26 cellular contexts compared by ENCODE assay signal in the genomic region with DNA sequence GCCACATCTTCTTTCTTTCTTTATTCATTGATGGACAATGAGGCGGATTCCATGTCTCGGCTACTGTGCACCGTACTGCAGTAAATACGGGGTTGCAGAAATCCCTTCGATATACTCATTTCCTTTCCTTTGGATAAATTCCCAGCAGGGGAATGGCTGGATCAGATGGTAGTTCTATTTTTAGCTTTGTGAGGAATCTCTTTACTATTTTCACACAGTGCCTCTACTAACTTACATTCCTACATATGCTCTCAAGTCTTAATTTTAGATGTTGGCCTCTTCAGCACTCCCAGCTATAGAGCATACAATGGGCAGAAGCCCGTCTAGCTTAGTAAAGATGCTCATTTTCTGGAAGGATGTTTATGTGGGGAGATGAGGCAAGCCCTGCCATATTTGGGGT.
DNase-seq lines count a peak whose midpoint lies in the region; ATAC-seq and TF ChIP-seq lines count a peak whose summit lies in the region.
"Had no signal": no experiment of that assay in that cellular context is flagged by ENCODE, and none has a peak within 500 bp of the region (broad histone marks: within the 10 kb centered on the region; RNA-seq: fewer than 3 reads in every experiment).

No MANE protein-coding gene starts in this region.

- H3K27me3 Mint-ChIP-seq in brain (no peaks in the 10 kb centered on the region), type B pancreatic cell (no peaks in the 10 kb centered on the region)
- H3K27me3 Mint-ChIP-seq in stimulated activated naive B cell treated with anti-CD40 and anti-IgM and Interleukin-4, amounts not matched to agents 10 μg/mL and 1 μg/mL and 100 μg/mL, for 72 hours: peaks cover 0 to 18% of the 10 kb centered on the region in 2 donors
- H3K27me3 Mint-ChIP-seq in activated T-helper 2 cell treated with anti-CD3 and anti-CD28 coated beads, Interferon-gamma antibody, Interleukin-2, Interleukin-4, amounts not matched to agents 10 μg/mL and 5 μg/mL and 100 μg/mL, durations not matched to agents 14 hours and 24 hours and 36 hours (ENCODE audit: low read depth): no peaks in the 10 kb centered on the region
- H3K27me3 Mint-ChIP-seq: activated CD4-positive, alpha-beta T cell treated with anti-CD3 and anti-CD28 coated beads, Interleukin-2, amount 10 ng/mL, durations not matched to agents 7 days and 5 days had no signal

- no peaks in the 10 kb centered on the region for H3K9me3 ChIP-seq in transverse colon
- H3K9me3 ChIP-seq: neutrophil, SJSA1 had no signal

- H3K18ac ChIP-seq in mesendoderm (ENCODE audit: low read length): no peak overlapping the region

- H3K36me3 Mint-ChIP-seq in brain: peaks cover 4% of the 10 kb centered on the region
- H3K36me3 Mint-ChIP-seq in stimulated activated naive B cell treated with anti-CD40 and anti-IgM and Interleukin-4, amounts not matched to agents 10 μg/mL and 1 μg/mL and 100 μg/mL, for 72 hours: peaks cover 0 to 7% of the 10 kb centered on the region in 2 donors
- H3K36me3 Mint-ChIP-seq in activated T-helper 2 cell treated with anti-CD3 and anti-CD28 coated beads, Interferon-gamma antibody, Interleukin-2, Interleukin-4, amounts not matched to agents 10 μg/mL and 5 μg/mL and 100 μg/mL, durations not matched to agents 14 hours and 24 hours and 36 hours (ENCODE audit: low read depth): no peaks in the 10 kb centered on the region
- no peaks in the 10 kb centered on the region for H3K36me3 Mint-ChIP-seq in type B pancreatic cell
- H3K36me3 Mint-ChIP-seq: CD4-positive, CD25-positive, alpha-beta regulatory T cell had no signal

- intact Hi-C loops in activated T-helper 2 cell treated with anti-CD3 and anti-CD28 coated beads, Interferon-gamma antibody, Interleukin-2, Interleukin-4, amounts not matched to agents 10 μg/mL and 5 μg/mL and 100 μg/mL, durations not matched to agents 14 hours and 24 hours and 36 hours (cut with micrococcal nuclease): no loop called here
- intact Hi-C loops in transverse colon (cut with DNase I; ENCODE audit: low total_unique reads): no loop called here

- in situ Hi-C loops in transverse colon (cut with MboI; ENCODE audit: low pct_ligation_motif_present in 1 of 4, low pct_unique_long_range_greater_than_20kb in 1 of 4, low sequenced_read_pairs in 3 of 4): no loop called here

- H3K9me3 Mint-ChIP-seq in brain: peaks cover 0 to 2% (median 0%) of the 10 kb centered on the region in 5 experiments
- no peaks in the 10 kb centered on the region for H3K9me3 Mint-ChIP-seq in stimulated activated naive B cell treated with anti-CD40 and anti-IgM and Interleukin-4, amounts not matched to agents 10 μg/mL and 1 μg/mL and 100 μg/mL, for 72 hours
- H3K9me3 Mint-ChIP-seq in activated T-helper 2 cell treated with anti-CD3 and anti-CD28 coated beads, Interferon-gamma antibody, Interleukin-2, Interleukin-4, amounts not matched to agents 10 μg/mL and 5 μg/mL and 100 μg/mL, durations not matched to agents 14 hours and 24 hours and 36 hours: peaks cover 2% of the 10 kb centered on the region
- H3K9me3 Mint-ChIP-seq in type B pancreatic cell: peaks cover 4% of the 10 kb centered on the region
- H3K9me3 Mint-ChIP-seq: activated T-helper 17 cell treated with anti-CD3 and anti-CD28 coated beads, Interleukin-2, amount 50 U/mL, for 72 hours had no signal

- H2AK5ac ChIP-seq in mesendoderm (ENCODE audit: low read length): no peak overlapping the region

- H3K4me1 Mint-ChIP-seq in brain (peaks cover 14% of the 10 kb centered on the region), type B pancreatic cell (ENCODE audit: unreplicated experiment) (no peaks in the 10 kb centered on the region)
- peaks cover 6 to 7% of the 10 kb centered on the region in 2 donors for H3K4me1 Mint-ChIP-seq in stimulated activated naive B cell treated with anti-CD40 and anti-IgM and Interleukin-4, amounts not matched to agents 10 μg/mL and 1 μg/mL and 100 μg/mL, for 72 hours
- H3K4me1 Mint-ChIP-seq in activated T-helper 2 cell treated with anti-CD3 and anti-CD28 coated beads, Interferon-gamma antibody, Interleukin-2, Interleukin-4, amounts not matched to agents 10 μg/mL and 5 μg/mL and 100 μg/mL, durations not matched to agents 14 hours and 24 hours and 36 hours (ENCODE audit: low read depth): no peaks in the 10 kb centered on the region
- H3K4me1 Mint-ChIP-seq: activated CD4-positive, alpha-beta T cell treated with anti-CD3 and anti-CD28 coated beads, Interleukin-2, amount 10 ng/mL, durations not matched to agents 7 days and 5 days; activated T-helper 17 cell treated with anti-CD3 and anti-CD28 coated beads, Interleukin-2, amount 50 U/mL, for 72 hours; CD4-positive, CD25-positive, alpha-beta regulatory T cell; central memory CD8-positive, alpha-beta T cell had no signal

- H3K4me3 Mint-ChIP-seq in brain: no peak overlapping the region
- H3K4me3 Mint-ChIP-seq in stimulated activated naive B cell treated with anti-CD40 and anti-IgM and Interleukin-4, amounts not matched to agents 10 μg/mL and 1 μg/mL and 100 μg/mL, for 72 hours: no peak overlapping the region
- H3K4me3 Mint-ChIP-seq in activated T-helper 2 cell treated with anti-CD3 and anti-CD28 coated beads, Interferon-gamma antibody, Interleukin-2, Interleukin-4, amounts not matched to agents 10 μg/mL and 5 μg/mL and 100 μg/mL, durations not matched to agents 14 hours and 24 hours and 36 hours (ENCODE audit: low read depth): no peak overlapping the region
- no peak overlapping the region for H3K4me3 Mint-ChIP-seq in type B pancreatic cell
- H3K4me3 Mint-ChIP-seq: activated CD4-positive, alpha-beta T cell treated with anti-CD3 and anti-CD28 coated beads, Interleukin-2, amount 10 ng/mL, durations not matched to agents 7 days and 5 days; activated T-helper 17 cell treated with anti-CD3 and anti-CD28 coated beads, Interleukin-2, amount 50 U/mL, for 72 hours; CD4-positive, CD25-positive, alpha-beta regulatory T cell; central memory CD8-positive, alpha-beta T cell had no signal

- H3K4me1 ChIP-seq in mesendoderm (ENCODE audit: control insufficient read depth, low read depth, low read length) (no peaks in the 10 kb centered on the region), transverse colon (no peaks in the 10 kb centered on the region)
- H3K4me1 ChIP-seq: SJSA1 had no signal

- H3K27me3 ChIP-seq in mesendoderm (ENCODE audit: insufficient read depth, low read length, poor library complexity) (no peaks in the 10 kb centered on the region), transverse colon (no peaks in the 10 kb centered on the region)
- H3K27me3 ChIP-seq: neutrophil, SJSA1 had no signal

- no CpG with 5 or more reads among the region's 6 CpGs for WGBS in mesendoderm (ENCODE audit: extremely low coverage, insufficient coverage, low lambda C conversion rate)
- 72 to 73% methylated on average over 3 to 6 of the region's 6 CpGs for WGBS in transverse colon (ENCODE audit: low coverage in 1 of 2), 2 donors

- H3K27ac ChIP-seq in mesendoderm (ENCODE audit: low read depth, low read length) (no peak overlapping the region), transverse colon (no peak overlapping the region)
- H3K27ac ChIP-seq: neutrophil, PC-9, SJSA1 had no signal

- H3K4me2 ChIP-seq in mesendoderm (ENCODE audit: low read length): no peak overlapping the region
- H3K4me2 ChIP-seq: PC-9 had no signal

- H3K56ac ChIP-seq in mesendoderm (ENCODE audit: low read length): no peak overlapping the region

- H2BK120ac ChIP-seq in mesendoderm (ENCODE audit: low read depth, low read length): no peak overlapping the region

- H3K4ac ChIP-seq in mesendoderm (ENCODE audit: low read depth, low read length): no peak overlapping the region

- DNase-seq in AG09309 (ENCODE audit: low read depth): peak; percentile 54
- peak; percentile 60 for DNase-seq in HS-5 (ENCODE audit: low read depth)
- DNase-seq in mesendoderm: peak; percentile 54
- no peak for DNase-seq in stimulated activated naive B cell treated with anti-CD40 and anti-IgM and Interleukin-4, amounts not matched to agents 10 μg/mL and 1 μg/mL and 100 μg/mL, for 72 hours
- no peak for DNase-seq in activated T-helper 2 cell treated with anti-CD3 and anti-CD28 coated beads, Interferon-gamma antibody, Interleukin-2, Interleukin-4, amounts not matched to agents 10 μg/mL and 5 μg/mL and 100 μg/mL, durations not matched to agents 14 hours and 24 hours and 36 hours (ENCODE audit: low spot score)
- DNase-seq in type B pancreatic cell (ENCODE audit: extremely low spot score, unreplicated experiment): no peak
- DNase-seq in transverse colon: no peak
- DNase-seq: ACHN; activated CD4-positive, alpha-beta T cell treated with anti-CD3 and anti-CD28 coated beads, Interleukin-2, amount 10 ng/mL, durations not matched to agents 7 days and 5 days; CD4-positive, CD25-positive, alpha-beta regulatory T cell; DMS53; effector memory CD4-positive, alpha-beta T cell; Kasumi-1; NCI-H1092; NCI-H1930; NCI-H345; NCI-H82; PC-9; substantia nigra; T-helper 2 cell had no signal

- H2BK5ac ChIP-seq in mesendoderm (ENCODE audit: low read length): no peak overlapping the region

- H3K4me3 ChIP-seq in AG09309 (ENCODE audit: control insufficient read depth, low read depth, low read length) (no peak overlapping the region), mesendoderm (ENCODE audit: low read length) (no peak overlapping the region), transverse colon (no peak overlapping the region)
- H3K4me3 ChIP-seq: PC-9, SJSA1 had no signal

- no peak overlapping the region for H4K8ac ChIP-seq in mesendoderm (ENCODE audit: low read depth, low read length)

- no peak overlapping the region for H3K9ac ChIP-seq in mesendoderm (ENCODE audit: low read length)

- no peak for ATAC-seq in stimulated activated naive B cell treated with anti-CD40 and anti-IgM and Interleukin-4, amounts not matched to agents 10 μg/mL and 1 μg/mL and 100 μg/mL, for 72 hours (replicated peaks)
- ATAC-seq: activated T-helper 17 cell treated with anti-CD3 and anti-CD28 coated beads, Interleukin-2, amount 50 U/mL, for 72 hours; esophagus mucosa had no signal

- H3K79me1 ChIP-seq in mesendoderm (ENCODE audit: low read length): no peaks in the 10 kb centered on the region

- no peak for TF ChIP-seq EP300 in transverse colon (IDR thresholded peaks at IDR 0.05; ENCODE audit: low read depth)

- no peak overlapping the region for H4K5ac ChIP-seq in mesendoderm (ENCODE audit: low read length)

- TF ChIP-seq CTCF in AG09309 (IDR thresholded peaks at IDR 0.05; ENCODE audit: control insufficient read depth, insufficient read depth, low read depth, low read length, missing control alignments) (no peak), brain (conservative IDR thresholded peaks at IDR 0.05) (no peak), type B pancreatic cell (conservative IDR thresholded peaks at IDR 0.05) (no peak), transverse colon (IDR thresholded peaks at IDR 0.05) (no peak)

- no peak overlapping the region for H3K23ac ChIP-seq in mesendoderm (ENCODE audit: low read length)

- H3K27ac Mint-ChIP-seq in brain: peak overlapping the region in 4 of 5 experiments; percentile 10 to 82 (median 54)
- H3K27ac Mint-ChIP-seq in stimulated activated naive B cell treated with anti-CD40 and anti-IgM and Interleukin-4, amounts not matched to agents 10 μg/mL and 1 μg/mL and 100 μg/mL, for 72 hours: no peak overlapping the region
- no peak overlapping the region for H3K27ac Mint-ChIP-seq in activated T-helper 2 cell treated with anti-CD3 and anti-CD28 coated beads, Interferon-gamma antibody, Interleukin-2, Interleukin-4, amounts not matched to agents 10 μg/mL and 5 μg/mL and 100 μg/mL, durations not matched to agents 14 hours and 24 hours and 36 hours
- no peak overlapping the region for H3K27ac Mint-ChIP-seq in type B pancreatic cell
- H3K27ac Mint-ChIP-seq: activated CD4-positive, alpha-beta T cell treated with anti-CD3 and anti-CD28 coated beads, Interleukin-2, amount 10 ng/mL, durations not matched to agents 7 days and 5 days; activated T-helper 17 cell treated with anti-CD3 and anti-CD28 coated beads, Interleukin-2, amount 50 U/mL, for 72 hours; CD4-positive, CD25-positive, alpha-beta regulatory T cell had no signal

- no peak for TF ChIP-seq POLR2A in transverse colon (IDR thresholded peaks at IDR 0.05)

- no peak overlapping the region for H2BK15ac ChIP-seq in mesendoderm (replicated peaks; ENCODE audit: low read depth)

- H3K79me2 ChIP-seq in mesendoderm (ENCODE audit: control insufficient read depth, insufficient read depth, low read length): no peaks in the 10 kb centered on the region

- H3K36me3 ChIP-seq in mesendoderm (ENCODE audit: control insufficient read depth, insufficient read depth, low read length) (no peaks in the 10 kb centered on the region), transverse colon (no peaks in the 10 kb centered on the region)
- H3K36me3 ChIP-seq: neutrophil, SJSA1 had no signal

Comparison
In these comparisons a context has a peak if more than half of its experiments do, and no peak if none do; other contexts are left out.
1. DNase-seq: peak in AG09309 (single experiment), HS-5 (single experiment) and mesendoderm (single experiment); none in stimulated activated naive B cell treated with anti-CD40 and anti-IgM and Interleukin-4, amounts not matched to agents 10 μg/mL and 1 μg/mL and 100 μg/mL, for 72 hours (single experiment), activated T-helper 2 cell treated with anti-CD3 and anti-CD28 coated beads, Interferon-gamma antibody, Interleukin-2, Interleukin-4, amounts not matched to agents 10 μg/mL and 5 μg/mL and 100 μg/mL, durations not matched to agents 14 hours and 24 hours and 36 hours (single experiment), type B pancreatic cell (single experiment) and transverse colon (single experiment).
2. H3K27ac Mint-ChIP-seq: peak in brain (4 of 5); none in stimulated activated naive B cell treated with anti-CD40 and anti-IgM and Interleukin-4, amounts not matched to agents 10 μg/mL and 1 μg/mL and 100 μg/mL, for 72 hours (single experiment), activated T-helper 2 cell treated with anti-CD3 and anti-CD28 coated beads, Interferon-gamma antibody, Interleukin-2, Interleukin-4, amounts not matched to agents 10 μg/mL and 5 μg/mL and 100 μg/mL, durations not matched to agents 14 hours and 24 hours and 36 hours (single experiment) and type B pancreatic cell (single experiment).